ENCODE assay signal across 20 cellular contexts in the genomic region with DNA sequence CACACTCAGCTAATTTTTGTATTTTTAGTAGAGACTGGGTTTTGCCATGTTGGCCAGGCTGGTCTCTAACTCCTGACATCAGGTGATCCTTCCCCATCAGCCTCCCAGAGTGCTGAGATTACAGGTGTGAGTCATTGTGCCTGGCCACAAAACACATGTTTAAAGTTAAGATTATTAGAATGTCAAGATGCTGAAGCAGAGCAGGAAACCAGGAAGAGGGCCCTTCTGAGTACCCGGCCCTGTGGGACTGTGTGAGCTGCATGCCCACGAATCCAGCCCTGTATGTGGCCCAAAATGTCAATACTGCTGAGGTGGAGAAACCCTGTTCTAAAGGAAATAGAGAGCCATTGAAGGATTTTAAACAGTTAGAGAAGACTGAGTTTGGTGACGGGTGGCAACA.
"Had no signal": no experiment of that assay in that cellular context is flagged by ENCODE, and none has a peak within 500 bp of the region (broad histone marks: within the 10 kb centered on the region; RNA-seq: fewer than 3 reads in every experiment).

No MANE protein-coding gene starts in this region.

- H3K4me1 Mint-ChIP-seq: memory B cell, natural killer cell, neural crest cell had no signal

- DNase-seq: esophagus squamous epithelium; foreskin melanocyte; head of caudate nucleus; left colon; natural killer cell; nucleus accumbens; ovary; sigmoid colon; stimulated activated naive CD4-positive, alpha-beta T cell; thyroid gland; uterus had no signal

- H3K27me3 Mint-ChIP-seq: dendritic cell treated with granulocyte-macrophage colony-stimulating factor and Interleukin-4, amounts not matched to agents 40 ng/mL and 50 ng/mL, for 4 days had no signal

- H3K36me3 ChIP-seq: esophagus squamous epithelium, ovary, right atrium auricular region, sigmoid colon, suprapubic skin, thyroid gland, uterus had no signal

- H3K9me3 ChIP-seq: esophagus squamous epithelium, ovary, right atrium auricular region, sigmoid colon, suprapubic skin, thyroid gland, uterus had no signal

- H3K27ac Mint-ChIP-seq: dendritic cell treated with granulocyte-macrophage colony-stimulating factor and Interleukin-4, amounts not matched to agents 40 ng/mL and 50 ng/mL, for 4 days; memory B cell; mesothelial cell of epicardium; natural killer cell; type B pancreatic cell had no signal

- H3K9me3 Mint-ChIP-seq: dendritic cell treated with granulocyte-macrophage colony-stimulating factor and Interleukin-4, amounts not matched to agents 40 ng/mL and 50 ng/mL, for 4 days; memory B cell; mesothelial cell of epicardium; natural killer cell; neural crest cell; type B pancreatic cell had no signal

- H3K79me2 ChIP-seq: hepatocyte had no signal

- H3K4me1 ChIP-seq: esophagus squamous epithelium, right atrium auricular region, sigmoid colon, suprapubic skin, thyroid gland, uterus had no signal

- H3K4me3 ChIP-seq: esophagus squamous epithelium, hepatocyte, ovary, right atrium auricular region, sigmoid colon, skin epidermis, suprapubic skin, thyroid gland, uterus had no signal

- H3K36me3 Mint-ChIP-seq: memory B cell, mesothelial cell of epicardium, natural killer cell, type B pancreatic cell had no signal

- H3K4me3 Mint-ChIP-seq: dendritic cell treated with granulocyte-macrophage colony-stimulating factor and Interleukin-4, amounts not matched to agents 40 ng/mL and 50 ng/mL, for 4 days; memory B cell; mesothelial cell of epicardium; natural killer cell; neural crest cell; type B pancreatic cell had no signal

- H2AFZ ChIP-seq: hepatocyte had no signal

- ATAC-seq: left colon, natural killer cell had no signal

- H3K27me3 ChIP-seq: esophagus squamous epithelium, hepatocyte, ovary, right atrium auricular region, sigmoid colon, suprapubic skin, thyroid gland, uterus had no signal

- H3K4me2 ChIP-seq: hepatocyte had no signal

- H3K27ac ChIP-seq: esophagus squamous epithelium, hepatocyte, ovary, right atrium auricular region, sigmoid colon, skin epidermis, suprapubic skin, thyroid gland, uterus had no signal
